In the genomic region with DNA sequence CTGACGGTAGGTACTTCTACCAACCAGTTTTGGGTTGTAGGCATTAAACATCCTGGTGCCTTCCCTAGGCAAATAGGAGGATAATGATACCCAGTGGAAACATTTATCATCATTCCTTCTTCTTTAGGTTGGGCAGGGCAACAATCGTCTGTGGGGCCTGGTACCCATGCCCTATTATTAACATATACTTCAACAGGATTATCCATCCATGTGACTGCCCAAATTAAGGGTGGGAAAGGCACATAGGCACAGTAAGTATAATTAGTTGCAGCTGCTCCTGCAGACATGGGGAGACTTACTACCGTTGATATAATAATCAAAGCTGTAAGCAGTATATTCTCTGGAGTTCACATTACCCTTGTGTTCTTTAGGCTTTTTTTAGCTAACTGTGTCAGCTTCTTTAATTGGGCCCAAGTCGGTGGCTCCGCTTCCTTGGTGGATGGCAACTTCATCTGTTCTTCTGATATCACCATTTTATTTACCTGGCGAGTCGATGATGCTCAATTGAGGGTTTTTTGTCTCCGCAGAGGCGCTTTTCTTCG, we compare ENCODE assay signal across 21 cellular contexts. TPM values are rescaled to one million over a fixed set of nuclear protein-coding genes. Genes with fewer than 3 reads are reported as not detected.
DNase-seq lines count a peak whose midpoint lies in the region; ATAC-seq, FAIRE-seq and TF ChIP-seq lines count a peak whose summit lies in the region.
"Had no signal": no experiment of that assay in that cellular context is flagged by ENCODE, and none has a peak within 500 bp of the region (broad histone marks: within the 10 kb centered on the region; RNA-seq: fewer than 3 reads in every experiment).

No MANE protein-coding gene starts in this region.

- CTCF ChIA-PET in A673 (lab: Charles Lee): no interaction called here

- no peaks in the 10 kb centered on the region for H3K36me3 Mint-ChIP-seq in nephron (ENCODE audit: low read depth)

- TF ChIP-seq CTCF in A673 (conservative IDR thresholded peaks at IDR 0.05; ENCODE audit: low read depth, low read length) (no peak), nephron (IDR thresholded peaks at IDR 0.05; ENCODE audit: unreplicated experiment in 3 of 3) (no peak)

- H3K4me3 ChIP-seq in A673 (ENCODE audit: low read depth, low read length, poor library complexity, severe bottlenecking): no peak overlapping the region
- H3K4me3 ChIP-seq: A549, GM12878 had no signal

- no peak for FAIRE-seq in GM12892 (lab: Jason Lieb, UNC)
- FAIRE-seq: A549, GM12878, GM18507 had no signal

- H3K4me1 ChIP-seq in A673 (ENCODE audit: insufficient read depth, low read length, poor library complexity, severe bottlenecking): peaks cover 28% of the 10 kb centered on the region
- H3K4me1 ChIP-seq: A549 had no signal

- intact Hi-C loops in A673 (cut with micrococcal nuclease; ENCODE audit: unreplicated experiment): loop anchor here (5.0 to 10.0 kb wide), 2 partner anchors 821 to 1109 kb away; a partner anchor contains a TSS

- peak overlapping the region in 2 of 3 experiments; percentile 13 to 57 for H3K27ac Mint-ChIP-seq in nephron

- no TSS peak for BruUV-seq in A673 (replicated peaks; lab: Mats Ljungman, UMichigan)

- no peak for ATAC-seq in HG02970 (IDR thresholded peaks at IDR 0.05; ENCODE audit: low FRiP score, unreplicated experiment)
- ATAC-seq: A549, GM12878, Panc1 had no signal

- peak; percentile 44 for DNase-seq in A673 (ENCODE audit: low spot score)
- DNase-seq in NCI-H1417 (lab: John Stamatoyannopoulos, UW): peak in 2 of 3 experiments; percentile 78 to 96
- DNase-seq in NCI-H524 (lab: John Stamatoyannopoulos, UW): peak; percentile 70 to 90
- DNase-seq in SKM-1 (lab: John Stamatoyannopoulos, UW; ENCODE audit: unreplicated experiment): no peak
- DNase-seq in GM12892 (ENCODE audit: insufficient read length): no peak
- DNase-seq: C1 segment of cervical spinal cord, DMS 273 treated with DMSO at 0.1 percent for 48 hours, GDM1, GOT3, MV-4-11, NCI-H187, NCI-H526 treated with DMSO at 0.1 percent for 48 hours, Right ventricle myocardium superior, SK-N-SH had no signal

- no peaks in the 10 kb centered on the region for H3K36me3 ChIP-seq in A673 (ENCODE audit: insufficient read depth, low read length, poor library complexity, severe bottlenecking)

- no peak overlapping the region for H3K27ac ChIP-seq in A673 (ENCODE audit: low read depth, low read length, poor library complexity, severe bottlenecking)
- H3K27ac ChIP-seq: A549 had no signal

- peak overlapping the region in 1 of 3 experiments; percentile 6 for H3K4me3 Mint-ChIP-seq in nephron

- POLR2A ChIA-PET in A673 (lab: Charles Lee; ENCODE audit: low non-redundant PET): no interaction called here

- peaks cover 48% of the 10 kb centered on the region for H3K4me1 Mint-ChIP-seq in nephron

- H3K9me3 Mint-ChIP-seq in nephron: no peaks in the 10 kb centered on the region

- H3K27me3 ChIP-seq in A673 (replicated peaks; ENCODE audit: insufficient read depth, low read depth, low read length, poor library complexity): no peaks in the 10 kb centered on the region

- H3K27me3 Mint-ChIP-seq in nephron (ENCODE audit: low read depth): no peaks in the 10 kb centered on the region

- TF ChIP-seq POLR2A in GM12892 (IDR thresholded peaks at IDR 0.05; ENCODE audit: low read depth, low read length): no peak

- H3K9me3 ChIP-seq in A673 (ENCODE audit: low read depth, low read length, poor library complexity, severe bottlenecking): no peaks in the 10 kb centered on the region
- H3K9me3 ChIP-seq: A549, SK-N-SH had no signal

RNA-seq across cellular contexts. Expression of a gene that starts 16.8 kb away (rescaled TPM):
- 168 and 183 TPM in 2 replicates for total RNA-seq in A673 (2021)
- polyA plus RNA-seq in GM12892 (2012; ENCODE audit: missing spikeins): 84.5 TPM

RNA-seq across cellular contexts. Expression of a gene that starts 19.6 kb away (rescaled TPM):
- total RNA-seq in A673 (2021): not detected in 2 replicates
- not detected for polyA plus RNA-seq in GM12892 (2012; ENCODE audit: missing spikeins)
- total RNA-seq: Right ventricle myocardium superior; T-helper 1 cell treated with Interleukin-12 subunit alpha and Interleukin-12 subunit beta and Interleukin-4 antibody, amounts not matched to agents 30 ng/mL and 1 ng/mL, for 36 hours had no signal
- polyA plus RNA-seq: A549, SK-N-SH had no signal

RNA-seq across cellular contexts. Expression of a gene that starts 33.0 kb away (rescaled TPM):
- total RNA-seq in A673 (2021): 34.5 and 37.7 TPM in 2 replicates
- 46.0 TPM for polyA plus RNA-seq in GM12892 (2012; ENCODE audit: missing spikeins)

Comparison
In these comparisons a context has a peak if more than half of its experiments do, and no peak if none do; other contexts are left out.
1. DNase-seq: peak in A673 (single experiment), NCI-H1417 (2 of 3) and NCI-H524 (2 of 2); none in SKM-1 (single experiment) and GM12892 (single experiment).